ENCODE assay signal across 28 cellular contexts in the genomic region with DNA sequence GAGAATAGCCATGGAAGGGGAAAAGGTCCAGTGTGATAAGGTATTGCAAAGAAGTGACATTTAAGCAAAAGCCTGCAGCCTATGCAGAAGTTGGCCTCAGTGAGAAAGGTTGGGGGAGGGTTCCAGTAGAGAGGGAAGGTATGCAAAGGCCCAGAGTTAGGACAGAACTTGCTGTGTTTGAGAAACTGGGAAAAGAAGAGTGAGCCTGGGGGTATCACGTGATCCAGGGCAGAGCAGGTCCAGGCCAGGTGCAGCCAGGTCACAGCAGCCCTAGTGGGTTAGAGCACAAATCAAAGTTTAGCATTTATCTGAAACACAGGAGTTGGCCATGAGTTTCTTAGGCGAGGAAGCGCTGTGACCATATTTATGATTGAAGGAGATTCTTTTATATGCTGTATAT. TPM values are rescaled to one million over a fixed set of nuclear protein-coding genes. Genes with fewer than 3 reads are reported as not detected.
DNase-seq lines count a peak whose midpoint lies in the region; ATAC-seq, FAIRE-seq and TF ChIP-seq lines count a peak whose summit lies in the region.
"Had no signal": no experiment of that assay in that cellular context is flagged by ENCODE, and none has a peak within 500 bp of the region (broad histone marks: within the 10 kb centered on the region; RNA-seq: fewer than 3 reads in every experiment).

No MANE protein-coding gene starts in this region.

- no peak overlapping the region for H4K91ac ChIP-seq in trophoblast cell (ENCODE audit: low read depth, low read length)

- no peak for ATAC-seq in K562
- peak; percentile 66 for ATAC-seq in left lobe of liver
- no peak for ATAC-seq in left lung
- ATAC-seq in GM18517 (IDR thresholded peaks at IDR 0.05; ENCODE audit: unreplicated experiment) = no peak
- ATAC-seq: HCT116 had no signal

- H3K27me3 ChIP-seq in K562 (ENCODE audit: control insufficient read depth in 2 of 2, insufficient read depth in 2 of 2, low read length in 2 of 2) = no peaks in the 10 kb centered on the region
- no peaks in the 10 kb centered on the region for H3K27me3 ChIP-seq in trophoblast cell (ENCODE audit: insufficient read depth, low read length)
- peaks cover 0 to 4% of the 10 kb centered on the region in 2 donors for H3K27me3 ChIP-seq in left lung
- H3K27me3 ChIP-seq: BLaER1 treated with 17β-estradiol and CSF1 and Interleukin-3, amounts not matched to agents 10 nM and 100 nM had no signal

- H3K4ac ChIP-seq in trophoblast cell (ENCODE audit: low read depth, low read length) = no peak overlapping the region

- H3K79me2 ChIP-seq in K562 (ENCODE audit: control insufficient read depth, insufficient read depth, low read length) (no peaks in the 10 kb centered on the region), trophoblast cell (ENCODE audit: control insufficient read depth, insufficient read depth, low read length, poor library complexity) (no peaks in the 10 kb centered on the region)

- BruUV-seq in Calu3 (replicated peaks; lab: Mats Ljungman, UMichigan) = no TSS peak
- no TSS peak for BruUV-seq in K562 (replicated peaks; lab: Mats Ljungman, UMichigan)

- H2BK120ac ChIP-seq in trophoblast cell (ENCODE audit: insufficient read depth, low read length, poor library complexity) = no peak overlapping the region

- H3K27ac ChIP-seq in K562 (ENCODE audit: extremely low read depth, low read depth, low read length) = no peak overlapping the region
- no peak overlapping the region for H3K27ac ChIP-seq in trophoblast cell (ENCODE audit: low read depth, low read length)
- no peak overlapping the region for H3K27ac ChIP-seq in left lung
- H3K27ac ChIP-seq: BLaER1 treated with 17β-estradiol and CSF1 and Interleukin-3, amounts not matched to agents 10 nM and 100 nM; HL-60; RWPE1 had no signal

- H3K9me3 ChIP-seq in K562 (replicated peaks; ENCODE audit: control insufficient read depth, insufficient read depth, low read depth, low read length) = no peaks in the 10 kb centered on the region
- peaks cover 3% of the 10 kb centered on the region for H3K9me3 ChIP-seq in trophoblast cell (ENCODE audit: insufficient read depth, low read depth, low read length)
- H3K9me3 ChIP-seq in left lung = no peaks in the 10 kb centered on the region
- H3K9me3 ChIP-seq: BLaER1 treated with 17β-estradiol and CSF1 and Interleukin-3, amounts not matched to agents 10 nM and 100 nM had no signal

- H3K27me3 Mint-ChIP-seq in Calu3 (ENCODE audit: unreplicated experiment) = no peaks in the 10 kb centered on the region

- no peak overlapping the region for H2BK5ac ChIP-seq in trophoblast cell (ENCODE audit: low read depth, low read length, poor library complexity)

- no peak overlapping the region for H3K9ac ChIP-seq in K562 (ENCODE audit: insufficient read depth in 1 of 2, low read depth in 2 of 2, low read length in 2 of 2)
- H3K9ac ChIP-seq in trophoblast cell (ENCODE audit: low read length) = no peak overlapping the region
- H3K9ac ChIP-seq: BLaER1 treated with 17β-estradiol and CSF1 and Interleukin-3, amounts not matched to agents 10 nM and 100 nM had no signal

- TF ChIP-seq CTCF in Calu3 (IDR thresholded peaks at IDR 0.05; ENCODE audit: unreplicated experiment) (no peak), K562 (IDR thresholded peaks at IDR 0.05 in 2 of 3, conservative IDR thresholded peaks at IDR 0.05 in 1 of 3; ENCODE audit: insufficient read depth in 2 of 3, low read depth in 1 of 3, low read length in 3 of 3) (no peak), left lung (IDR thresholded peaks at IDR 0.05) (no peak)

- in situ Hi-C loops in K562 (cut with MboI) = no loop called here

- no peaks in the 10 kb centered on the region for H4K20me1 ChIP-seq in K562 (replicated peaks; ENCODE audit: control insufficient read depth, insufficient read depth, low read length)
- H4K20me1 ChIP-seq: BLaER1 treated with 17β-estradiol and CSF1 and Interleukin-3, amounts not matched to agents 10 nM and 100 nM had no signal

- H3K9me3 Mint-ChIP-seq in Calu3 (ENCODE audit: low read depth, unreplicated experiment) = peaks cover 3% of the 10 kb centered on the region
- H3K9me3 Mint-ChIP-seq: CD4-positive, alpha-beta memory T cell had no signal

- H3K4me3 ChIP-seq in K562 (no peak overlapping the region), trophoblast cell (ENCODE audit: low read depth, low read length) (no peak overlapping the region), left lung (no peak overlapping the region)
- H3K4me3 ChIP-seq: BLaER1 treated with 17β-estradiol and CSF1 and Interleukin-3, amounts not matched to agents 10 nM and 100 nM had no signal

- TF ChIP-seq EP300 in K562 (IDR thresholded peaks at IDR 0.05; ENCODE audit: low read length) = no peak

- H2AFZ ChIP-seq in K562 (ENCODE audit: low read depth, low read length) = no peak overlapping the region
- H2AFZ ChIP-seq in trophoblast cell (ENCODE audit: insufficient read depth, low read length, poor library complexity) = no peak overlapping the region

- no peak overlapping the region for H3K4me3 Mint-ChIP-seq in Calu3 (ENCODE audit: low read depth, unreplicated experiment)
- H3K4me3 Mint-ChIP-seq: CD4-positive, alpha-beta memory T cell had no signal

- peaks cover 23% of the 10 kb centered on the region for H3K4me1 Mint-ChIP-seq in Calu3 (ENCODE audit: low read depth, unreplicated experiment)
- H3K4me1 Mint-ChIP-seq: CD4-positive, alpha-beta memory T cell had no signal

- FAIRE-seq in K562 (lab: Jason Lieb, UNC) = no peak
- FAIRE-seq: A204.1, GM12892 had no signal

- H2BK12ac ChIP-seq in trophoblast cell (ENCODE audit: low read length) = no peak overlapping the region

- H3K4me1 ChIP-seq in K562 (replicated peaks in 1 of 2; ENCODE audit: control insufficient read depth in 2 of 2, insufficient read depth in 2 of 2, low read length in 2 of 2) (no peaks in the 10 kb centered on the region; a peak in 1 of 5 replicates), trophoblast cell (ENCODE audit: control insufficient read depth in 1 of 2, insufficient read depth in 2 of 2, low read length in 2 of 2) (no peaks in the 10 kb centered on the region), left lung (no peaks in the 10 kb centered on the region)

- no peak for DNase-seq in Calu3
- DNase-seq in K562 (ENCODE audit: extremely low read depth in 1 of 4, low spot score in 3 of 4) = no peak
- peak; percentile 88 for DNase-seq in left lobe of liver (ENCODE audit: low spot score)
- peak; percentile 26 to 55 for DNase-seq in trophoblast cell
- DNase-seq in head of caudate nucleus = no peak
- DNase-seq in left lung = no peak
- DNase-seq in NCI-H1092 (lab: John Stamatoyannopoulos, UW) = no peak
- DNase-seq: CD4-positive, alpha-beta memory T cell; COR-L47; DMS79 treated with DMSO at 0.1 percent for 48 hours; Karpas-422; MV-4-11; NCI-H1105 treated with DMSO at 0.1 percent for 48 hours; NCI-H146; NCI-H1930; NCI-H446 treated with DMSO at 0.1 percent for 48 hours; NCI-H526; SHP77 had no signal

- 0% methylated on average over 3 of the region's 3 CpGs for WGBS in K562 (ENCODE audit: insufficient coverage, low coverage, missing lambda C conversion rate)
- WGBS in trophoblast cell (ENCODE audit: extremely low coverage, insufficient coverage, insufficient read length) = no CpG with 5 or more reads among the region's 3 CpGs

- no peak overlapping the region for H3K18ac ChIP-seq in trophoblast cell (ENCODE audit: low read length)

- no peaks in the 10 kb centered on the region for H3K9me1 ChIP-seq in K562 (ENCODE audit: control insufficient read depth, insufficient read depth, low read length)

- TF ChIP-seq POLR2A in K562 (conservative IDR thresholded peaks at IDR 0.05) = no peak

- intact Hi-C loops in Calu3 (cut with micrococcal nuclease; ENCODE audit: unreplicated experiment) (no loop called here), K562 (cut with micrococcal nuclease) (no loop called here), head of caudate nucleus (cut with DNase I) (no loop called here), left lung (cut with DNase I) (no loop called here)

- POLR2A ChIA-PET in K562 (lab: Yijun Ruan, JAX) = interaction anchor here (0.9 kb wide), 1 partner anchor 19 kb away, joined by 3 read pairs; no protein-coding TSS in a partner anchor

- H3K79me1 ChIP-seq in trophoblast cell (ENCODE audit: low read length) = no peaks in the 10 kb centered on the region

- H4K12ac ChIP-seq in trophoblast cell (ENCODE audit: low read depth, low read length) = no peak overlapping the region

- H3K4me2 ChIP-seq in K562 (ENCODE audit: insufficient read depth, low read length) (no peak overlapping the region), trophoblast cell (ENCODE audit: low read length) (no peak overlapping the region)
- H3K4me2 ChIP-seq: BLaER1 treated with 17β-estradiol and CSF1 and Interleukin-3, amounts not matched to agents 10 nM and 100 nM had no signal

- no peak overlapping the region for H2AK5ac ChIP-seq in trophoblast cell (ENCODE audit: low read length)

- H3K36me3 ChIP-seq in K562 (ENCODE audit: control insufficient read depth, insufficient read depth, low read length) (no peaks in the 10 kb centered on the region), trophoblast cell (ENCODE audit: control insufficient read depth in 1 of 2, insufficient read depth in 2 of 2, low read length in 2 of 2) (no peaks in the 10 kb centered on the region), left lung (no peaks in the 10 kb centered on the region)
- H3K36me3 ChIP-seq: BLaER1 treated with 17β-estradiol and CSF1 and Interleukin-3, amounts not matched to agents 10 nM and 100 nM had no signal

- H3K36me3 Mint-ChIP-seq in Calu3 (ENCODE audit: insufficient read depth, unreplicated experiment) = peaks cover 13% of the 10 kb centered on the region
- H3K36me3 Mint-ChIP-seq: CD4-positive, alpha-beta memory T cell had no signal

- CTCF ChIA-PET in Calu3 (lab: Charles Lee) = no interaction called here
- CTCF ChIA-PET in K562 (lab: Yijun Ruan, JAX; ENCODE audit: low intra/inter-chr PET ratio) = no interaction called here

- H3K23ac ChIP-seq in trophoblast cell (ENCODE audit: low read length) = no peak overlapping the region

- no peak overlapping the region for H4K8ac ChIP-seq in trophoblast cell (ENCODE audit: low read depth, low read length)

- no peak for TF ChIP-seq RAD21 in K562 (CRISPR knock-in tag; conservative IDR thresholded peaks at IDR 0.05 in 1 of 2, IDR thresholded peaks at IDR 0.05 in 1 of 2)

- H3K27ac Mint-ChIP-seq in Calu3 (ENCODE audit: unreplicated experiment) = peak overlapping the region; percentile 1
- H3K27ac Mint-ChIP-seq: CD4-positive, alpha-beta memory T cell had no signal

- H3K14ac ChIP-seq in trophoblast cell (ENCODE audit: low read length) = no peak overlapping the region

RNA-seq across cellular contexts. Expression of a gene that starts 1.6 kb away (rescaled TPM):
- total RNA-seq in Calu3 (2022) = 20.7 and 21.6 TPM in 2 replicates
- not detected in 2 replicates for total RNA-seq in K562 (2011; cell fraction: chromatin; rRNA removed; ENCODE audit: low replicate concordance)
- not detected in 2 replicates for total RNA-seq in K562 (2011; cell fraction: nucleolus; rRNA removed)
- not detected in 2 replicates for total RNA-seq in K562 (2011; cell fraction: nucleoplasm; rRNA removed)
- total RNA-seq in K562 (2014; rRNA removed) = not detected in 2 replicates
- total RNA-seq in K562 (2014; rRNA removed; fragmentation: Illumina TruSeq; extraction: Trizol) = not detected in 2 replicates
- total RNA-seq in K562 (2015; rRNA removed; fragmentation: Illumina TruSeq; extraction: Trizol) = not detected in 2 replicates
- total RNA-seq in K562 (2021) = 0.34 and 0.38 TPM in 2 replicates
- polyA plus RNA-seq in K562 (2011; rRNA removed) = not detected in 2 replicates
- polyA plus RNA-seq in K562 (2011; cell fraction: cytosol; rRNA removed) = not detected in 2 replicates
- polyA plus RNA-seq in K562 (2011; cell fraction: nucleus; rRNA removed) = not detected in 2 replicates
- polyA plus RNA-seq in K562 (2012) = not detected in 2 replicates
- not detected in 2 replicates for polyA plus RNA-seq in K562 (2014; fragmentation: Illumina TruSeq; extraction: Trizol)
- polyA plus RNA-seq in K562 (2014; fragmentation: Nextera tagmentation; extraction: Ambion mirVana) = not detected
- not detected in 2 replicates for polyA plus RNA-seq in K562 (2014; rRNA removed)
- polyA minus RNA-seq in K562 (2011; rRNA and poly(A)+ RNA removed) = not detected in 2 replicates
- 1.2 TPM in 1 of 2 replicates, not detected in the other for polyA minus RNA-seq in K562 (2011; cell fraction: cytosol; rRNA and poly(A)+ RNA removed)
- polyA minus RNA-seq in K562 (2011; cell fraction: nucleus; rRNA and poly(A)+ RNA removed) = not detected in 2 replicates
- total RNA-seq in left lobe of liver = 216 TPM
- 0.57 and 0.78 TPM in 2 replicates for polyA plus RNA-seq in trophoblast cell (2013)
- total RNA-seq in left lung = 1 to 10 TPM; 1.1 to 3.2 TPM
- total RNA-seq: CD4-positive, alpha-beta memory T cell had no signal
- polyA plus RNA-seq: AG04450; CD4-positive, alpha-beta memory T cell had no signal

RNA-seq across cellular contexts. Expression of a gene that starts 21.6 kb away (rescaled TPM):
- 9.8 and 17.3 TPM in 2 replicates for total RNA-seq in Calu3 (2022)
- total RNA-seq in K562 (2011; cell fraction: chromatin; rRNA removed; ENCODE audit: low replicate concordance) = not detected in 2 replicates
- not detected in 2 replicates for total RNA-seq in K562 (2011; cell fraction: nucleolus; rRNA removed)
- not detected in 2 replicates for total RNA-seq in K562 (2011; cell fraction: nucleoplasm; rRNA removed)
- not detected in 2 replicates for total RNA-seq in K562 (2014; rRNA removed)
- not detected in 2 replicates for total RNA-seq in K562 (2014; rRNA removed; fragmentation: Illumina TruSeq; extraction: Trizol)
- not detected in 2 replicates for total RNA-seq in K562 (2015; rRNA removed; fragmentation: Illumina TruSeq; extraction: Trizol)
- total RNA-seq in K562 (2021) = not detected in 2 replicates
- not detected in 2 replicates for polyA plus RNA-seq in K562 (2011; rRNA removed)
- not detected in 2 replicates for polyA plus RNA-seq in K562 (2011; cell fraction: cytosol; rRNA removed)
- polyA plus RNA-seq in K562 (2011; cell fraction: nucleus; rRNA removed) = not detected in 2 replicates
- not detected in 2 replicates for polyA plus RNA-seq in K562 (2012)
- not detected in 2 replicates for polyA plus RNA-seq in K562 (2014; fragmentation: Illumina TruSeq; extraction: Trizol)
- not detected for polyA plus RNA-seq in K562 (2014; fragmentation: Nextera tagmentation; extraction: Ambion mirVana)
- polyA plus RNA-seq in K562 (2014; rRNA removed) = not detected in 2 replicates
- not detected in 2 replicates for polyA minus RNA-seq in K562 (2011; rRNA and poly(A)+ RNA removed)
- not detected in 2 replicates for polyA minus RNA-seq in K562 (2011; cell fraction: cytosol; rRNA and poly(A)+ RNA removed)
- polyA minus RNA-seq in K562 (2011; cell fraction: nucleus; rRNA and poly(A)+ RNA removed) = not detected in 2 replicates
- 186 TPM for total RNA-seq in left lobe of liver
- polyA plus RNA-seq in trophoblast cell (2013) = 0.03 TPM in 2 replicates
- total RNA-seq in left lung = not detected
- total RNA-seq: CD4-positive, alpha-beta memory T cell; H4; SK-MEL-5 had no signal
- polyA plus RNA-seq: AG04450; CD4-positive, alpha-beta memory T cell had no signal

RNA-seq across cellular contexts. Expression of a gene that starts 29.3 kb away (rescaled TPM):
- total RNA-seq in Calu3 (2022) = 1,748 and 2,914 TPM in 2 replicates
- not detected in 2 replicates for total RNA-seq in K562 (2011; cell fraction: chromatin; rRNA removed; ENCODE audit: low replicate concordance)
- total RNA-seq in K562 (2011; cell fraction: nucleolus; rRNA removed) = not detected in 2 replicates
- not detected in 2 replicates for total RNA-seq in K562 (2011; cell fraction: nucleoplasm; rRNA removed)
- not detected in 2 replicates for total RNA-seq in K562 (2014; rRNA removed)
- not detected in 2 replicates for total RNA-seq in K562 (2014; rRNA removed; fragmentation: Illumina TruSeq; extraction: Trizol)
- not detected in 2 replicates for total RNA-seq in K562 (2015; rRNA removed; fragmentation: Illumina TruSeq; extraction: Trizol)
- total RNA-seq in K562 (2021) = 2.3 and 2.8 TPM in 2 replicates
- polyA plus RNA-seq in K562 (2011; rRNA removed) = not detected in 2 replicates
- polyA plus RNA-seq in K562 (2011; cell fraction: cytosol; rRNA removed) = not detected in 2 replicates
- not detected in 2 replicates for polyA plus RNA-seq in K562 (2011; cell fraction: nucleus; rRNA removed)
- not detected in 2 replicates for polyA plus RNA-seq in K562 (2012)
- not detected in 2 replicates for polyA plus RNA-seq in K562 (2014; fragmentation: Illumina TruSeq; extraction: Trizol)
- polyA plus RNA-seq in K562 (2014; fragmentation: Nextera tagmentation; extraction: Ambion mirVana) = not detected
- not detected in 2 replicates for polyA plus RNA-seq in K562 (2014; rRNA removed)
- not detected in 2 replicates for polyA minus RNA-seq in K562 (2011; rRNA and poly(A)+ RNA removed)
- 4.8 TPM in 1 of 2 replicates, not detected in the other for polyA minus RNA-seq in K562 (2011; cell fraction: cytosol; rRNA and poly(A)+ RNA removed)
- polyA minus RNA-seq in K562 (2011; cell fraction: nucleus; rRNA and poly(A)+ RNA removed) = not detected in 2 replicates
- 7,311 TPM for total RNA-seq in left lobe of liver
- 1.0 and 1.1 TPM in 2 replicates for polyA plus RNA-seq in trophoblast cell (2013)
- total RNA-seq in left lung = 100 to 1,000 TPM in 1 of 2 donors, 10 to 100 TPM in 1; 24.6 to 198 TPM
- total RNA-seq: CD4-positive, alpha-beta memory T cell had no signal
- polyA plus RNA-seq: CD4-positive, alpha-beta memory T cell had no signal

Comparison
In these comparisons a context has a peak if more than half of its experiments do, and no peak if none do; other contexts are left out.
1. DNase-seq: peak in left lobe of liver (single experiment) and trophoblast cell (2 of 2); none in Calu3 (single experiment), K562 (0 of 4), head of caudate nucleus (0 of 42), left lung (0 of 2) and NCI-H1092 (single experiment).
2. RNA of a gene that starts 21.6 kb away (total RNA-seq): 186 TPM in left lobe of liver (single experiment); 9.8 to 17.3 TPM in Calu3, not detected in left lung and not detected in K562; every median in the first group is over 10 times any median in the second.